In the genomic region with DNA sequence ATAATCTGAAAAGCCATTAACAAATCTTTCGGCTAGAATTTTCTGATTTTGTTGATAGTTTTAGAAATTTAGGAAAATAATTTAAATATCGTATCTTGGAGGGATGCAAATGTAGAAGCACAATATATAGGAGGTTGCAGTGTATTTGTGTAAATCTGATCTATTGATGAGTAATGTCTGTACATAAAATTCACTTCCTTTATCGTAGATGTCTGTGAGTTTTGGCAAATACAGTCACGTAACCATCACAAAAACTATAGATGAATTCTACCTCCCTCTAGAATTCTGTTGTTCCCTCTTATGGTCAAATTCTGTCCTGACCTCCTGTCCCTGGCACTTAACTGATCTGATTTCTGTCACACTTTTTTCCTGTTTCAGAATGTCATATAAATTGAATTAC, we compare ENCODE assay signal across 21 cellular contexts.
DNase-seq lines count a peak whose midpoint lies in the region; ATAC-seq, FAIRE-seq and TF ChIP-seq lines count a peak whose summit lies in the region.
"Had no signal": no experiment of that assay in that cellular context is flagged by ENCODE, and none has a peak within 500 bp of the region (broad histone marks: within the 10 kb centered on the region; RNA-seq: fewer than 3 reads in every experiment).

No MANE protein-coding gene starts in this region.

- FAIRE-seq in HTR-8/SVneo (lab: Jason Lieb, UNC), result peak; percentile 75
- FAIRE-seq: A204.1, D721Med, G401.6 had no signal

- H3K27ac ChIP-seq in SK-N-MC, result 0 out of 2 replicates have a peak overlapping the region, but pooled peaks have one; percentile 11
- H3K27ac ChIP-seq in CD8-positive, alpha-beta T cell (ENCODE audit: low read depth, low read length), result no peak overlapping the region
- H3K27ac ChIP-seq: BLaER1 had no signal

- H3K4me3 ChIP-seq in SK-N-MC, result no peak overlapping the region
- H3K4me3 ChIP-seq in CD8-positive, alpha-beta T cell (ENCODE audit: low read depth, low read length), result no peak overlapping the region
- H3K4me3 ChIP-seq: BLaER1 had no signal

- H3K36me3 ChIP-seq in SK-N-MC (ENCODE audit: insufficient read depth, low read length), result peaks cover 60% of the 10 kb centered on the region
- no peaks in the 10 kb centered on the region for H3K36me3 ChIP-seq in CD8-positive, alpha-beta T cell (ENCODE audit: insufficient read depth, low read length)
- H3K36me3 ChIP-seq: BE2C had no signal

- H3K4me1 ChIP-seq in CD8-positive, alpha-beta T cell (ENCODE audit: insufficient read depth, low read length), result peaks cover 6% of the 10 kb centered on the region
- H3K4me1 ChIP-seq: BE2C, BLaER1, Caco-2 had no signal

- H3K4me3 Mint-ChIP-seq in memory B cell, result no peak overlapping the region
- no peak overlapping the region for H3K4me3 Mint-ChIP-seq in CD8-positive, alpha-beta T cell
- H3K4me3 Mint-ChIP-seq: CD14-positive monocyte; CD4-positive, CD25-positive, alpha-beta regulatory T cell had no signal

- peaks cover 4% of the 10 kb centered on the region for H3K9me3 Mint-ChIP-seq in memory B cell
- H3K9me3 Mint-ChIP-seq in CD8-positive, alpha-beta T cell, result no peaks in the 10 kb centered on the region

- no peaks in the 10 kb centered on the region for H3K9me3 ChIP-seq in SK-N-MC (ENCODE audit: low read depth, low read length)
- no peaks in the 10 kb centered on the region for H3K9me3 ChIP-seq in CD8-positive, alpha-beta T cell (ENCODE audit: low read length)
- H3K9me3 ChIP-seq: BE2C, BLaER1, Caco-2 had no signal

- CTCF ChIA-PET in CD8-positive, alpha-beta T cell (lab: Charles Lee), result no interaction called here

- H3K36me3 Mint-ChIP-seq in memory B cell, result peaks cover 30% of the 10 kb centered on the region
- peaks cover 42% of the 10 kb centered on the region for H3K36me3 Mint-ChIP-seq in CD8-positive, alpha-beta T cell

- H3K27ac Mint-ChIP-seq in memory B cell, result peak overlapping the region; percentile 42
- no peak overlapping the region for H3K27ac Mint-ChIP-seq in CD8-positive, alpha-beta T cell
- H3K27ac Mint-ChIP-seq: CD14-positive monocyte had no signal

- TF ChIP-seq CTCF in CD8-positive, alpha-beta T cell (IDR thresholded peaks at IDR 0.05), result no peak

- H3K9ac ChIP-seq in SK-N-MC (ENCODE audit: insufficient read length), result no peak overlapping the region
- H3K9ac ChIP-seq: BLaER1 had no signal

- H3K27me3 ChIP-seq in CD8-positive, alpha-beta T cell (ENCODE audit: insufficient read depth, low read length), result no peaks in the 10 kb centered on the region
- H3K27me3 ChIP-seq: BE2C, BLaER1 had no signal

- intact Hi-C loops in CD8-positive, alpha-beta T cell (cut with DNase I, micrococcal nuclease), result no loop called here

- H3K27me3 Mint-ChIP-seq in memory B cell, result no peaks in the 10 kb centered on the region
- H3K27me3 Mint-ChIP-seq in CD8-positive, alpha-beta T cell (ENCODE audit: low read depth), result no peaks in the 10 kb centered on the region
- H3K27me3 Mint-ChIP-seq: CD4-positive, alpha-beta memory T cell; CD4-positive, CD25-positive, alpha-beta regulatory T cell had no signal

- no peak for DNase-seq in HTR-8/SVneo (ENCODE audit: insufficient read length, low spot score)
- DNase-seq in SK-N-MC (ENCODE audit: low read depth, low spot score), result no peak
- no peak for DNase-seq in memory B cell (ENCODE audit: low spot score in 2 of 2)
- no peak for DNase-seq in SKM-1 treated with dmso at 0.1 percent for 144 hours (lab: John Stamatoyannopoulos, UW; ENCODE audit: unreplicated experiment)
- DNase-seq in NCI-H226, result no peak
- no peak for DNase-seq in CD8-positive, alpha-beta T cell
- DNase-seq: 8988T; ACHN; BE2C; C1 segment of cervical spinal cord; Caco-2; Calu3; CD4-positive, alpha-beta memory T cell; CD4-positive, CD25-positive, alpha-beta regulatory T cell; DMS79 treated with DMSO at 0.1 percent for 48 hours; GF-D8 had no signal

- no peak for ATAC-seq in memory B cell (ENCODE audit: low read depth)
- no peak for ATAC-seq in CD8-positive, alpha-beta T cell

- H3K4me1 Mint-ChIP-seq in memory B cell, result peaks cover 30% of the 10 kb centered on the region
- peaks cover 36% of the 10 kb centered on the region for H3K4me1 Mint-ChIP-seq in CD8-positive, alpha-beta T cell (ENCODE audit: low read depth)
- H3K4me1 Mint-ChIP-seq: CD14-positive monocyte had no signal

- POLR2A ChIA-PET in CD8-positive, alpha-beta T cell (lab: Charles Lee), result no interaction called here
